8 cellular contexts compared by ENCODE assay signal in the genomic region with DNA sequence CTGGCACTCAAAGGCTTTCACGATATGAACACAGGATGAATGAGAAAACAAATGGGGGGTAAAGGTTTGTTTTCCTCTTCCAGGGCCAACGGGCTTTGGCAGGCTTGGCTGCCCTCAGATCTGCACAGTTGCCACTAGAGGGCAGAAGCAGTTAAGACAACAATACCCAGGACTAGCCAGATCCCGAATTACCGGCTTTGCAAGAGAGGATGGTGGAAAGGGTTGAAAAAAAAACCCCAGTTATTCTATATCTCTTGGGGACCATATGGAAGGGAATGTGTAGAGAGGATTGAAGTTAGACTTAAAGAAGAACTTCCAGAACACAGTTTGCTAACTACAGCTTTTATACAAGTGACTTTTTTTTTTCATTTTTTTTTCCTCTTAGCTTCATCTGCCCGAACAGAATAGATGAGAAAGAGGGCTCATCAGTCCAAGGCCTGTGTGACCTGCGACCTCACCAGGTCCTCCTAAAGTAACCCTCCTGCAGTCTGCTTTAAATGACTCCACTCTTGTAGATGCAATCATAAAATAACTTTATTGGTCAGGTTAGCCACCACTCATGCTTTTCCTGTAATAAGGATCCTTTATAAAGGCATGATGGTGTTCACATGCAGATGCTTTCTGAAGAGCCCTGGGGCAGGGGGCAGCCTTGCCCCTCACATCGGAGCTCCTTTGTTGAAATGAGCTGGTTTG. TPM values are rescaled to one million over a fixed set of nuclear protein-coding genes. Genes with fewer than 3 reads are reported as not detected.
DNase-seq lines count a peak whose midpoint lies in the region; ATAC-seq and TF ChIP-seq lines count a peak whose summit lies in the region.

No MANE protein-coding gene starts in this region.

- POLR2A ChIA-PET in activated B cell treated with CpG ODN at 0.5 μM for 24 hours (lab: Charles Lee) = interaction anchor here (0.6 to 11.5 kb wide), 8 partner anchors 14 to 148 kb away, joined by 3 to 194 read pairs (median 33); a partner anchor contains a TSS

- CTCF ChIA-PET in activated B cell treated with CpG ODN at 0.5 μM for 24 hours (lab: Charles Lee) = interaction anchor here (0.6 to 16.5 kb wide), 27 partner anchors 9 to 374 kb away, joined by 3 to 525 read pairs (median 5); a partner anchor contains a TSS

- no peak overlapping the region for H3K4me3 Mint-ChIP-seq in activated B cell treated with CpG ODN at 0.5 μM for 24 hours

- peaks cover 17% of the 10 kb centered on the region for H3K27me3 Mint-ChIP-seq in activated B cell treated with CpG ODN at 0.5 μM for 24 hours

- intact Hi-C loops in activated B cell treated with CpG ODN at 0.5 μM for 24 hours (cut with micrococcal nuclease) = loop anchor here (1.0 to 2.0 kb wide), 5 partner anchors 41 to 362 kb away; no protein-coding TSS in a partner anchor

- TF ChIP-seq CTCF in activated B cell treated with CpG ODN at 0.5 μM for 24 hours (IDR thresholded peaks at IDR 0.05) = peak; percentile 35

- peak; percentile 59 for ATAC-seq in HG03135 (IDR thresholded peaks at IDR 0.05; ENCODE audit: unreplicated experiment)
- ATAC-seq in activated B cell treated with CpG ODN at 0.5 μM for 24 hours (ENCODE audit: low read depth) = peak; percentile 73
- ATAC-seq in HG03457 (IDR thresholded peaks at IDR 0.05; ENCODE audit: unreplicated experiment) = no peak

- no peaks in the 10 kb centered on the region for H3K36me3 Mint-ChIP-seq in activated B cell treated with CpG ODN at 0.5 μM for 24 hours (ENCODE audit: low read depth)

- in situ Hi-C loops in Caki2 (cut with HindIII; ENCODE audit: low pct_unique_long_range_greater_than_20kb, low sequenced_read_pairs) = no loop called here

- H3K27ac Mint-ChIP-seq in activated B cell treated with CpG ODN at 0.5 μM for 24 hours = no peak overlapping the region

- no peaks in the 10 kb centered on the region for H3K9me3 Mint-ChIP-seq in activated B cell treated with CpG ODN at 0.5 μM for 24 hours

- DNase-seq in Caki2 (ENCODE audit: low read depth) (peak; percentile 66), NCI-H446 (lab: John Stamatoyannopoulos, UW) (peak; percentile 90 to 93), activated B cell treated with CpG ODN at 0.5 μM for 24 hours (no peak), cerebellum (ENCODE audit: low spot score) (peak; percentile 90), kidney glomerular epithelial cell (lab: John Stamatoyannopoulos, UW) (peak; percentile 28)
- peak; percentile 46 for DNase-seq in stimulated activated CD4-positive, alpha-beta T cell treated with anti-CD3 and anti-CD28 coated beads, Interleukin-4, amount 100 ng/mL, for 1 hour

- H3K4me1 Mint-ChIP-seq in activated B cell treated with CpG ODN at 0.5 μM for 24 hours = peaks cover 21% of the 10 kb centered on the region

RNA-seq across cellular contexts. Expression of a gene that starts 10.7 kb away (rescaled TPM):
- total RNA-seq in Caki2 (2014; rRNA removed; shearing (Covaris generic); ENCODE audit: low replicate concordance) = not detected in 2 replicates
- not detected in 2 replicates for total RNA-seq in activated B cell treated with CpG ODN at 0.5 μM for 24 hours
- total RNA-seq in cerebellum = 1.6 TPM

RNA-seq across cellular contexts. Expression of a gene that starts 34.9 kb away (rescaled TPM):
- total RNA-seq in Caki2 (2014; rRNA removed; shearing (Covaris generic); ENCODE audit: low replicate concordance) = 16.1 and 18.2 TPM in 2 replicates
- total RNA-seq in activated B cell treated with CpG ODN at 0.5 μM for 24 hours (419 and 448 TPM in 2 replicates), cerebellum (17.4 TPM)

Comparison
In these comparisons a context has a peak if more than half of its experiments do, and no peak if none do; other contexts are left out.
1. RNA of a gene that starts 34.9 kb away (total RNA-seq): 419 to 448 TPM in activated B cell treated with CpG ODN at 0.5 μM for 24 hours; 17.4 TPM in cerebellum (single experiment) and 16.1 to 18.2 TPM in Caki2; every median in the first group is over 10 times any median in the second.